In the genomic region with DNA sequence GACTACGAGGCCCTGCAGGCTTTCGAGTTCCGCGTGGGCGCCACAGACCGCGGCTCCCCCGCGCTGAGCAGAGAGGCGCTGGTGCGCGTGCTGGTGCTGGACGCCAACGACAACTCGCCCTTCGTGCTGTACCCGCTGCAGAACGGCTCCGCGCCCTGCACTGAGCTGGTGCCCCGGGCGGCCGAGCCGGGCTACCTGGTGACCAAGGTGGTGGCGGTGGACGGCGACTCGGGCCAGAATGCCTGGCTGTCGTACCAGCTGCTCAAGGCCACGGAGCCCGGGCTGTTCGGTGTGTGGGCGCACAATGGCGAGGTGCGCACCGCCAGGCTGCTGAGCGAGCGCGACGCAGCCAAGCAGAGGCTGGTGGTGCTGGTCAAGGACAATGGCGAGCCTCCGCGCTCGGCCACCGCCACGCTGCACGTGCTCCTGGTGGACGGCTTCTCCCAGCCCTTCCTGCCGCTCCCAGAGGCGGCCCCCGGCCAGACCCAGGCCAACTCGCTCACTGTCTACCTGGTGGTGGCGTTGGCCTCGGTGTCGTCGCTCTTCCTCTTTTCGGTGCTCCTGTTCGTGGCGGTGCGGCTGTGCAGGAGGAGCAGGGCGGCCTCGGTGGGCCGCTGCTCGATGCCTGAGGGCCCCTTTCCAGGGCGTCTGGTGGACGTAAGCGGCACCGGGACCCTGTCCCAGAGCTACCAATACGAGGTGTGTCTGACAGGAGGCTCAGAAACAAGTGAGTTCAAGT, we compare ENCODE assay signal across 3 cellular contexts. TPM values are rescaled to one million over a fixed set of nuclear protein-coding genes. Genes with fewer than 3 reads are reported as not detected.
"Had no signal": no experiment of that assay in that cellular context is flagged by ENCODE, and none has a peak within 500 bp of the region (broad histone marks: within the 10 kb centered on the region; RNA-seq: fewer than 3 reads in every experiment).

No MANE protein-coding gene starts in this region.

RNA-seq across cellular contexts. Expression of a gene that starts 2.1 kb away (rescaled TPM):
- total RNA-seq: K562, PC-3 had no signal

RNA-seq across cellular contexts. Expression of a gene that starts 2.7 kb away (rescaled TPM):
- total RNA-seq: K562 had no signal

RNA-seq across cellular contexts. Expression of a gene that starts 6.7 kb away (rescaled TPM):
- total RNA-seq: K562, Peyer's patch had no signal

RNA-seq across cellular contexts. Expression of a gene that starts 7.9 kb away (rescaled TPM):
- total RNA-seq: K562 had no signal

RNA-seq across cellular contexts. Expression of a gene that starts 11.8 kb away (rescaled TPM):
- total RNA-seq: K562 had no signal
